1 cellular context compared by ENCODE assay signal in genomic region chr11:68314886-68315580, GRCh38.
TF ChIP-seq lines count a peak whose summit lies in the region.

No MANE protein-coding gene starts in this region.

TF ChIP-seq in HepG2, 621 proteins besides CTCF, POLR2A, EP300 and RAD21 (continues in another document):
- peak; percentile 52 for TF ChIP-seq POGZ (CRISPR knock-in tag; IDR thresholded peaks at IDR 0.05)
- TF ChIP-seq MYPOP (CRISPR knock-in tag; IDR thresholded peaks at IDR 0.05) = peak; percentile 78; the same call in 1 of the 2 replicates
- TF ChIP-seq ZNF101 (CRISPR knock-in tag; IDR thresholded peaks at IDR 0.05; ENCODE audit: borderline replicate concordance, low read depth) = no peak
- no peak for TF ChIP-seq ZSCAN5A (CRISPR knock-in tag; IDR thresholded peaks at IDR 0.05; ENCODE audit: borderline replicate concordance)
- TF ChIP-seq SSRP1 (CRISPR knock-in tag; IDR thresholded peaks at IDR 0.05) = no peak
- TF ChIP-seq TARDBP (CRISPR knock-in tag; IDR thresholded peaks at IDR 0.05) = peak; percentile 80
- TF ChIP-seq ZNF484 (CRISPR knock-in tag; IDR thresholded peaks at IDR 0.05; ENCODE audit: borderline replicate concordance, low read depth) = no peak
- TF ChIP-seq ZFP37 (CRISPR knock-in tag; IDR thresholded peaks at IDR 0.05; ENCODE audit: borderline replicate concordance) = 0 out of 2 replicates have a peak, but pooled peaks have one; percentile 21
- no peak for TF ChIP-seq MYC (CRISPR knock-in tag; IDR thresholded peaks at IDR 0.05; ENCODE audit: borderline replicate concordance)
- peak; percentile 80 for TF ChIP-seq NCOA2 (CRISPR knock-in tag; IDR thresholded peaks at IDR 0.05)
- 0 out of 2 replicates have a peak, but pooled peaks have one; percentile 42 for TF ChIP-seq MEF2D (CRISPR knock-in tag; IDR thresholded peaks at IDR 0.05)
- TF ChIP-seq RARA (CRISPR knock-in tag; IDR thresholded peaks at IDR 0.05) = peak; percentile 88
- peak; percentile 84 for TF ChIP-seq HIC2 (CRISPR knock-in tag; IDR thresholded peaks at IDR 0.05; ENCODE audit: low read depth)
- 0 out of 2 replicates have a peak, but pooled peaks have one; percentile 87 for TF ChIP-seq FIP1L1 (IDR thresholded peaks at IDR 0.05; ENCODE audit: borderline replicate concordance, insufficient read depth, low read depth, low read length)
- TF ChIP-seq ZFP91 (CRISPR knock-in tag; IDR thresholded peaks at IDR 0.05; ENCODE audit: borderline replicate concordance) = peak; percentile 58; the same call in 1 of the 2 replicates
- TF ChIP-seq FOXC1 (CRISPR knock-in tag; IDR thresholded peaks at IDR 0.05; ENCODE audit: borderline replicate concordance) = peak; percentile 79; the same call in 1 of the 2 replicates
- TF ChIP-seq DRAP1 (CRISPR knock-in tag; IDR thresholded peaks at IDR 0.05) = peak; percentile 84
- TF ChIP-seq ZNF609 (CRISPR knock-in tag; IDR thresholded peaks at IDR 0.05; ENCODE audit: borderline replicate concordance) = peak; percentile 88
- peak; percentile 71; the same call in 1 of the 2 replicates for TF ChIP-seq MXD4 (CRISPR knock-in tag; IDR thresholded peaks at IDR 0.05)
- 0 out of 2 replicates have a peak, but pooled peaks have one; percentile 78 for TF ChIP-seq BRD4 (CRISPR knock-in tag; IDR thresholded peaks at IDR 0.05)
- TF ChIP-seq ATF3 (CRISPR knock-in tag; IDR thresholded peaks at IDR 0.05) = peak; percentile 43; the same call in 1 of the 2 replicates
- peak; percentile 63; the same call in 1 of the 2 replicates for TF ChIP-seq STAT6 (CRISPR knock-in tag; IDR thresholded peaks at IDR 0.05; ENCODE audit: borderline replicate concordance)
- peak; percentile 68; the same call in 1 of the 2 replicates for TF ChIP-seq GATA4 (IDR thresholded peaks at IDR 0.05; ENCODE audit: borderline replicate concordance, low read depth)
- TF ChIP-seq ZNF251 (CRISPR knock-in tag; IDR thresholded peaks at IDR 0.05) = no peak
- TF ChIP-seq PHF21A (CRISPR knock-in tag; IDR thresholded peaks at IDR 0.05) = peak; percentile 85
- peak; percentile 85; the same call in 1 of the 2 replicates for TF ChIP-seq ARID4A (CRISPR knock-in tag; IDR thresholded peaks at IDR 0.05; ENCODE audit: borderline replicate concordance)
- peak; percentile 92 for TF ChIP-seq MED1 (CRISPR knock-in tag; IDR thresholded peaks at IDR 0.05)
- no peak for TF ChIP-seq NFYB (CRISPR knock-in tag; IDR thresholded peaks at IDR 0.05)
- no peak; the same call in 1 of the 2 replicates for TF ChIP-seq SP140L (CRISPR knock-in tag; IDR thresholded peaks at IDR 0.05; ENCODE audit: borderline replicate concordance)
- TF ChIP-seq ZNF780A (CRISPR knock-in tag; IDR thresholded peaks at IDR 0.05) = 0 out of 2 replicates have a peak, but pooled peaks have one; percentile 67
- TF ChIP-seq ZNF788 (CRISPR knock-in tag; IDR thresholded peaks at IDR 0.05; ENCODE audit: borderline replicate concordance) = peak; percentile 61; the same call in 1 of the 2 replicates
- peak; percentile 92 for TF ChIP-seq MIER2 (CRISPR knock-in tag; IDR thresholded peaks at IDR 0.05)
- peak in 1 of 2 experiments; percentile 55; a peak in 1 of 4 replicates for TF ChIP-seq ATF4 (CRISPR knock-in tag; IDR thresholded peaks at IDR 0.05)
- TF ChIP-seq MNT (IDR thresholded peaks at IDR 0.05) = 0 out of 2 replicates have a peak, but pooled peaks have one; percentile 3
